24 cellular contexts compared by ENCODE assay signal in genomic region chr4:90540536-90540935, GRCh38.
DNase-seq lines count a peak whose midpoint lies in the region; FAIRE-seq and TF ChIP-seq lines count a peak whose summit lies in the region.
"Had no signal": no experiment of that assay in that cellular context is flagged by ENCODE, and none has a peak within 500 bp of the region (broad histone marks: within the 10 kb centered on the region; RNA-seq: fewer than 3 reads in every experiment).

No MANE protein-coding gene starts in this region.

- DNase-seq in MCF 10A (ENCODE audit: unreplicated experiment) (peak; percentile 38), mammary epithelial cell (no peak), epithelial cell of esophagus (ENCODE audit: low read depth) (peak; percentile 26), iris pigment epithelial cell (ENCODE audit: low read depth) (peak; percentile 5), RCC 7860 (ENCODE audit: low spot score) (no peak), Calu3 (no peak), anterior cingulate cortex (lab: John Stamatoyannopoulos, UW) (no peak)
- DNase-seq: Caco-2; CD4-positive, CD25-positive, alpha-beta regulatory T cell; CD8-positive, alpha-beta T cell; DMS 273 treated with DMSO at 0.1 percent for 48 hours; DMS79; EL; GDM1; H9 had no signal

- H3K4me1 Mint-ChIP-seq in MCF 10A (ENCODE audit: insufficient read depth, unreplicated experiment), result no peaks in the 10 kb centered on the region
- peaks cover 19% of the 10 kb centered on the region for H3K4me1 Mint-ChIP-seq in Calu3 (ENCODE audit: low read depth, unreplicated experiment)
- H3K4me1 Mint-ChIP-seq: CD4-positive, CD25-positive, alpha-beta regulatory T cell had no signal

- BruUV-seq in MCF 10A (replicated peaks; lab: Mats Ljungman, UMichigan), result no TSS peak
- no TSS peak for BruUV-seq in mammary epithelial cell (replicated peaks; lab: Mats Ljungman, UMichigan)
- no TSS peak for BruUV-seq in Calu3 (replicated peaks; lab: Mats Ljungman, UMichigan)

- no peaks in the 10 kb centered on the region for H3K9me3 ChIP-seq in mammary epithelial cell (replicated peaks; ENCODE audit: insufficient read depth, low read length)
- H3K9me3 ChIP-seq: BLaER1, Caco-2 had no signal

- intact Hi-C loops in MCF 10A (cut with micrococcal nuclease), result no loop called here
- intact Hi-C loops in mammary epithelial cell (cut with micrococcal nuclease), result no loop called here
- intact Hi-C loops in Calu3 (cut with micrococcal nuclease; ENCODE audit: unreplicated experiment), result loop anchor here (10.0 kb wide), 1 partner anchor 96 kb away; no protein-coding TSS in a partner anchor

- no peaks in the 10 kb centered on the region for H3K9me3 Mint-ChIP-seq in MCF 10A (ENCODE audit: unreplicated experiment)
- no peaks in the 10 kb centered on the region for H3K9me3 Mint-ChIP-seq in Calu3 (ENCODE audit: low read depth, unreplicated experiment)
- H3K9me3 Mint-ChIP-seq: CD8-positive, alpha-beta T cell had no signal

- no peak overlapping the region for H3K9ac ChIP-seq in mammary epithelial cell (ENCODE audit: insufficient read depth, low read length)
- H3K9ac ChIP-seq: BLaER1 had no signal

- H3K27me3 Mint-ChIP-seq in MCF 10A (ENCODE audit: insufficient read depth, unreplicated experiment) (no peaks in the 10 kb centered on the region), Calu3 (ENCODE audit: unreplicated experiment) (no peaks in the 10 kb centered on the region)
- H3K27me3 Mint-ChIP-seq: B cell; CD4-positive, CD25-positive, alpha-beta regulatory T cell had no signal

- no peaks in the 10 kb centered on the region for H3K4me1 ChIP-seq in mammary epithelial cell (ENCODE audit: insufficient read depth, low read length)
- H3K4me1 ChIP-seq: BLaER1, Caco-2 had no signal

- FAIRE-seq in RCC 7860 (lab: Jason Lieb, UNC), result no peak
- FAIRE-seq: A204.1, D721Med, GM12878, GM19239 had no signal

- no peaks in the 10 kb centered on the region for H4K20me1 ChIP-seq in mammary epithelial cell (ENCODE audit: insufficient read depth, low read length)
- H4K20me1 ChIP-seq: BLaER1 had no signal

- POLR2A ChIA-PET in MCF 10A (lab: Yijun Ruan, JAX), result no interaction called here

- H3K4me3 ChIP-seq in mammary epithelial cell (replicated peaks in 1 of 3; ENCODE audit: insufficient read depth in 1 of 3, low read depth in 2 of 3, low read length in 3 of 3) (no peak overlapping the region), epithelial cell of esophagus (ENCODE audit: low read length) (no peak overlapping the region)
- H3K4me3 ChIP-seq: BLaER1, GM12878, GM23338 had no signal

- H3K79me2 ChIP-seq in mammary epithelial cell (ENCODE audit: insufficient read depth, low read length), result no peaks in the 10 kb centered on the region

- CTCF ChIA-PET in MCF 10A (lab: Yijun Ruan, JAX) (no interaction called here), mammary epithelial cell (lab: Charles Lee; ENCODE audit: low non-redundant PET) (no interaction called here), Calu3 (lab: Charles Lee) (no interaction called here)

- no peaks in the 10 kb centered on the region for H3K36me3 ChIP-seq in mammary epithelial cell (ENCODE audit: insufficient read depth, low read length)
- H3K36me3 ChIP-seq: BLaER1 had no signal

- H3K27ac Mint-ChIP-seq in MCF 10A (ENCODE audit: low read depth, unreplicated experiment), result no peak overlapping the region
- H3K27ac Mint-ChIP-seq in Calu3 (ENCODE audit: unreplicated experiment), result no peak overlapping the region
- H3K27ac Mint-ChIP-seq: B cell; CD4-positive, CD25-positive, alpha-beta regulatory T cell; CD8-positive, alpha-beta T cell had no signal

- in situ Hi-C loops in mammary epithelial cell (cut with MboI; ENCODE audit: low sequenced_read_pairs in 2 of 2), result no loop called here

- dilution Hi-C loops in mammary epithelial cell (cut with HindIII; ENCODE audit: low sequenced_read_pairs), result no loop called here

- no peaks in the 10 kb centered on the region for H3K36me3 Mint-ChIP-seq in MCF 10A (ENCODE audit: insufficient read depth, unreplicated experiment)
- no peaks in the 10 kb centered on the region for H3K36me3 Mint-ChIP-seq in Calu3 (ENCODE audit: insufficient read depth, unreplicated experiment)
- H3K36me3 Mint-ChIP-seq: CD4-positive, CD25-positive, alpha-beta regulatory T cell; CD8-positive, alpha-beta T cell had no signal

- H2AFZ ChIP-seq in mammary epithelial cell (ENCODE audit: low read depth, low read length), result no peak overlapping the region
- H2AFZ ChIP-seq: GM23338 had no signal

- TF ChIP-seq CTCF in MCF 10A (IDR thresholded peaks at IDR 0.05; ENCODE audit: unreplicated experiment) (no peak), mammary epithelial cell (conservative IDR thresholded peaks at IDR 0.05 in 1 of 2, IDR thresholded peaks at IDR 0.05 in 1 of 2; ENCODE audit: extremely low read depth in 1 of 2, insufficient read depth in 1 of 2, low read depth in 1 of 2, low read length in 2 of 2) (no peak), epithelial cell of esophagus (IDR thresholded peaks at IDR 0.05; ENCODE audit: insufficient read depth, low read depth, low read length, missing control alignments) (no peak), Calu3 (IDR thresholded peaks at IDR 0.05; ENCODE audit: unreplicated experiment) (no peak)

- H3K4me2 ChIP-seq in mammary epithelial cell (ENCODE audit: insufficient read depth, low read depth, low read length), result no peak overlapping the region
- H3K4me2 ChIP-seq: BLaER1, GM23338 had no signal

- H3K27ac ChIP-seq in mammary epithelial cell (ENCODE audit: insufficient read depth, low read depth, low read length), result no peak overlapping the region
- H3K27ac ChIP-seq: 22Rv1, BLaER1, C4-2B had no signal

- H3K27me3 ChIP-seq in mammary epithelial cell (ENCODE audit: insufficient read depth, low read length), result no peaks in the 10 kb centered on the region
- H3K27me3 ChIP-seq: BLaER1 had no signal

- H3K4me3 Mint-ChIP-seq in MCF 10A (ENCODE audit: unreplicated experiment) (no peak overlapping the region), Calu3 (ENCODE audit: low read depth, unreplicated experiment) (no peak overlapping the region)
- H3K4me3 Mint-ChIP-seq: B cell; CD4-positive, CD25-positive, alpha-beta regulatory T cell; CD8-positive, alpha-beta T cell; GM23338; H9 had no signal

Comparison
In these comparisons a context has a peak if more than half of its experiments do, and no peak if none do; other contexts are left out.
1. DNase-seq: peak in MCF 10A (single experiment), epithelial cell of esophagus (single experiment) and iris pigment epithelial cell (single experiment); none in mammary epithelial cell (single experiment), RCC 7860 (single experiment), Calu3 (single experiment) and anterior cingulate cortex (0 of 58).